Comparison of ENCODE assay signal across 8 cellular contexts in genomic region chr9:136551401-136552116, GRCh38. TPM values are rescaled to one million over a fixed set of nuclear protein-coding genes. Genes with fewer than 3 reads are reported as not detected.
DNase-seq lines count a peak whose midpoint lies in the region; TF ChIP-seq lines count a peak whose summit lies in the region.

No MANE protein-coding gene starts in this region.

- no peaks in the 10 kb centered on the region for H3K36me3 ChIP-seq in breast epithelium
- peaks cover 0 to 3% of the 10 kb centered on the region in 2 experiments for H3K36me3 ChIP-seq in mesenchymal stem cell (ENCODE audit: control insufficient read depth in 1 of 2, insufficient read depth in 2 of 2, low read depth in 1 of 2, low read length in 2 of 2)

- H3K23ac ChIP-seq in mesenchymal stem cell (ENCODE audit: low read length in 2 of 2) = no peak overlapping the region

- H3K14ac ChIP-seq in mesenchymal stem cell (ENCODE audit: low read length in 2 of 2) = no peak overlapping the region

- peak overlapping the region; percentile 79 to 99 for H3K4ac ChIP-seq in mesenchymal stem cell (ENCODE audit: low read depth in 1 of 2, low read length in 2 of 2)

- peak overlapping the region; percentile 92 for H4K8ac ChIP-seq in mesenchymal stem cell (ENCODE audit: low read length)

- peak overlapping the region; percentile 29 for H3K4me2 ChIP-seq in mesenchymal stem cell (ENCODE audit: low read length, poor library complexity, severe bottlenecking)

- H2AK5ac ChIP-seq in mesenchymal stem cell (ENCODE audit: low read length, severe bottlenecking) = peak overlapping the region; percentile 20

- H3K9ac ChIP-seq in mesenchymal stem cell (ENCODE audit: low read length) = peak overlapping the region; percentile 29

- no peak overlapping the region for H3K27ac Mint-ChIP-seq in activated CD4-positive, alpha-beta memory T cell treated with anti-CD3 and anti-CD28 coated beads, Interleukin-2, amount 10 ng/mL, durations not matched to agents 7 days and 5 days

- H3K9me3 ChIP-seq in breast epithelium = no peaks in the 10 kb centered on the region
- H3K9me3 ChIP-seq in mesenchymal stem cell (ENCODE audit: control insufficient read depth, low read length) = no peaks in the 10 kb centered on the region

- intact Hi-C loops in breast epithelium (cut with DNase I; ENCODE audit: low total_unique reads) = no loop called here

- no peaks in the 10 kb centered on the region for H3K9me3 Mint-ChIP-seq in activated CD4-positive, alpha-beta memory T cell treated with anti-CD3 and anti-CD28 coated beads, Interleukin-2, amount 10 ng/mL, durations not matched to agents 7 days and 5 days

- H3K36me3 Mint-ChIP-seq in activated CD4-positive, alpha-beta memory T cell treated with anti-CD3 and anti-CD28 coated beads, Interleukin-2, amount 10 ng/mL, durations not matched to agents 7 days and 5 days (ENCODE audit: low read depth) = no peaks in the 10 kb centered on the region

- peak overlapping the region; percentile 97 for H2BK15ac ChIP-seq in mesenchymal stem cell (ENCODE audit: low read depth, poor library complexity, severe bottlenecking)

- H3K18ac ChIP-seq in mesenchymal stem cell (ENCODE audit: low read depth in 1 of 2, low read length in 2 of 2) = peak overlapping the region; percentile 97 to 100

- DNase-seq in AG09309 (ENCODE audit: low read depth) (no peak), HK-2 (ENCODE audit: unreplicated experiment) (peak; percentile 60), breast epithelium (ENCODE audit: low spot score in 2 of 2) (peak; percentile 76 to 77), mesenchymal stem cell (peak; percentile 84), occipital lobe (lab: John Stamatoyannopoulos, UW) (no peak), activated gamma-delta T cell treated with Interleukin-2 at 50 U/mL for 16 hours (no peak), Kasumi-1 (lab: John Stamatoyannopoulos, UW) (no peak)
- no peak for DNase-seq in activated CD4-positive, alpha-beta memory T cell treated with anti-CD3 and anti-CD28 coated beads, Interleukin-2, amount 10 ng/mL, durations not matched to agents 7 days and 5 days

- H2BK12ac ChIP-seq in mesenchymal stem cell (ENCODE audit: low read length in 2 of 2) = peak overlapping the region in 1 of 2 experiments; percentile 79

- peaks cover 23% of the 10 kb centered on the region for H3K4me1 Mint-ChIP-seq in activated CD4-positive, alpha-beta memory T cell treated with anti-CD3 and anti-CD28 coated beads, Interleukin-2, amount 10 ng/mL, durations not matched to agents 7 days and 5 days

- peak overlapping the region; percentile 96 for H4K91ac ChIP-seq in mesenchymal stem cell (ENCODE audit: low read length)

- H3K4me1 ChIP-seq in breast epithelium (peaks cover 29 to 49% of the 10 kb centered on the region in 2 donors), mesenchymal stem cell (ENCODE audit: control insufficient read depth, insufficient read depth, low read depth, low read length) (peaks cover 59% of the 10 kb centered on the region)

- H3K4me3 ChIP-seq in AG09309 (ENCODE audit: control insufficient read depth, low read depth, low read length) (peak overlapping the region; percentile 20), breast epithelium (peak overlapping the region in 2 of 3 donors; percentile 12 to 46), mesenchymal stem cell (ENCODE audit: insufficient read depth in 1 of 2, low read depth in 1 of 2, low read length in 2 of 2) (peak overlapping the region in 1 of 2 experiments; percentile 62)

- no peak for TF ChIP-seq CTCF in AG09309 (IDR thresholded peaks at IDR 0.05; ENCODE audit: control insufficient read depth, insufficient read depth, low read depth, low read length, missing control alignments)
- TF ChIP-seq CTCF in breast epithelium (IDR thresholded peaks at IDR 0.05) = no peak

- no peak overlapping the region for H3K4me3 Mint-ChIP-seq in activated CD4-positive, alpha-beta memory T cell treated with anti-CD3 and anti-CD28 coated beads, Interleukin-2, amount 10 ng/mL, durations not matched to agents 7 days and 5 days

- TF ChIP-seq POLR2A in breast epithelium (IDR thresholded peaks at IDR 0.05) = no peak

- no peak overlapping the region for H2AFZ ChIP-seq in mesenchymal stem cell (ENCODE audit: low read depth, low read length)

- peaks cover 11% of the 10 kb centered on the region for H3K27me3 Mint-ChIP-seq in activated CD4-positive, alpha-beta memory T cell treated with anti-CD3 and anti-CD28 coated beads, Interleukin-2, amount 10 ng/mL, durations not matched to agents 7 days and 5 days

- 37% methylated on average over 20 of the region's 22 CpGs for WGBS in mesenchymal stem cell

- H3K27me3 ChIP-seq in breast epithelium (no peaks in the 10 kb centered on the region), mesenchymal stem cell (ENCODE audit: control insufficient read depth in 1 of 2, insufficient read depth in 1 of 2, low read length in 2 of 2) (peaks cover 0 to 15% of the 10 kb centered on the region in 2 experiments)

- H2BK5ac ChIP-seq in mesenchymal stem cell (ENCODE audit: low read depth, low read length, poor library complexity, severe bottlenecking) = no peak overlapping the region

- CTCF ChIA-PET in activated CD4-positive, alpha-beta memory T cell treated with anti-CD3 and anti-CD28 coated beads, Interleukin-2, amount 10 ng/mL, durations not matched to agents 7 days and 5 days (lab: Charles Lee) = no interaction called here

- H3K79me1 ChIP-seq in mesenchymal stem cell (replicated peaks; ENCODE audit: low read length, poor library complexity, severe bottlenecking) = peaks cover 2% of the 10 kb centered on the region

- peak overlapping the region; percentile 71 to 81 for H3K27ac ChIP-seq in breast epithelium
- no peak overlapping the region for H3K27ac ChIP-seq in mesenchymal stem cell (ENCODE audit: low read length, poor library complexity, severe bottlenecking)

- POLR2A ChIA-PET in activated CD4-positive, alpha-beta memory T cell treated with anti-CD3 and anti-CD28 coated beads, Interleukin-2, amount 10 ng/mL, durations not matched to agents 7 days and 5 days (lab: Charles Lee) = interaction anchor here (1.0 to 1.7 kb wide), 3 partner anchors 12 to 22 kb away, joined by 3 to 7 read pairs (median 6); no protein-coding TSS in a partner anchor

- peak overlapping the region; percentile 98 for H2BK120ac ChIP-seq in mesenchymal stem cell (ENCODE audit: low read depth, low read length)

RNA-seq across cellular contexts. Expression of gene NOTCH1, which starts 5.7 kb away (rescaled TPM):
- total RNA-seq in breast epithelium (10 to 100 TPM; 12.6 to 33.8 (median 21.1) TPM), occipital lobe (22.9 TPM)
- 15.4 TPM for polyA plus RNA-seq in mesenchymal stem cell (2013, experiment 1 of 2)
- polyA plus RNA-seq in mesenchymal stem cell (2013, experiment 2 of 2) = 13.5 TPM
- total RNA-seq in activated CD4-positive, alpha-beta memory T cell treated with anti-CD3 and anti-CD28 coated beads, Interleukin-2, amount 10 ng/mL, durations not matched to agents 7 days and 5 days = 10 to 100 TPM; 58.8 to 59.8 TPM

Comparison
In these comparisons a context has a peak if more than half of its experiments do, and no peak if none do; other contexts are left out.
1. DNase-seq: peak in HK-2 (single experiment), breast epithelium (2 of 2) and mesenchymal stem cell (single experiment); none in AG09309 (single experiment), activated CD4-positive, alpha-beta memory T cell treated with anti-CD3 and anti-CD28 coated beads, Interleukin-2, amount 10 ng/mL, durations not matched to agents 7 days and 5 days (single experiment), occipital lobe (single experiment), activated gamma-delta T cell treated with Interleukin-2 at 50 U/mL for 16 hours (single experiment) and Kasumi-1 (0 of 2).